In the genomic region with DNA sequence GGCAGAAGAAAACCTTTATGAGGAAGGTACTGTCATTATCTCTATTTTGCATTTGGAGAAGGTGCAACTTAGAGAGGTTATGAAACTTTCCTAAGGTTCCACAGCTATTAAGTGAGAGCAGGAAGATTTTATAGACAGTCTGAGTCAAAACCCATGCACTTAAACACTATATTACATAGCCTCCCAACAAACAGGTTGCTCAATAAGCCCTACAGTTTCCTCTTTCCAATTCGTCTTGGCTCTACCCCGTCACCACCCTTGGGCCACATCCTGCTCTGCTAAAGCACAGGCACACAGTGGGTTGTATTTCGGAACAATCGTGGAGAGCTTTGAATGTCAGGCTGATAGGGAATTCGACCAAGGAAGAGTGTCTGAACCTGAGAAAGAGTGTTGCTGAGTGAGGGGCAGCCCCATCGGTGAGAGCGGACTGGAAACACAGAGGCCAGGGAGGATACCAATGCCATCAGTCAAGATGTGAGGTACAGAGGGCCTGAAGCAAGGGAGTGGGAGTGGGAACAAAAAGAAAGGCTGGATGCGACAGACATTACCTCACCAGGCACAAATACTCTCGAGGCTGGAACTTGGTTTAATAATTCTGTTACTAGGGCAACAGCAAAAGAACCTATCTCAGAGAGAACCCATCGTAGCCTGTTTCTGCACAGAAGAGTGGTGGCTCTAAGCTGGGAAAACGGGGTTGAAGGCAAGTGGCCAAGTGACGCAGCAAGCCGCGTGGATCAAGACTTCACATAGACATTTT, we compare ENCODE assay signal across 19 cellular contexts. TPM values are rescaled to one million over a fixed set of nuclear protein-coding genes. Genes with fewer than 3 reads are reported as not detected.
A peak's percentile ranks its signal among the peaks of the same experiment; 100 is the strongest.
DNase-seq lines count a peak whose midpoint lies in the region; ATAC-seq and TF ChIP-seq lines count a peak whose summit lies in the region.
"Had no signal": no experiment of that assay in that cellular context is flagged by ENCODE, and none has a peak within 500 bp of the region (broad histone marks: within the 10 kb centered on the region; RNA-seq: fewer than 3 reads in every experiment).

No MANE protein-coding gene starts in this region.

- no peak overlapping the region for H2AFZ ChIP-seq in H9 (ENCODE audit: low read length)

- H3K23me2 ChIP-seq in H9 (ENCODE audit: insufficient read length, low read depth, low read length, poor library complexity, severe bottlenecking), result no peaks in the 10 kb centered on the region

- no peaks in the 10 kb centered on the region for H3K36me3 ChIP-seq in tibial artery
- H3K36me3 ChIP-seq: SJCRH30 had no signal

- H3K9me3 Mint-ChIP-seq in stimulated activated naive CD8-positive, alpha-beta T cell treated with anti-CD3 and anti-CD28 coated beads, Interleukin-15, amount 100 ng/mL, for 72 hours, result no peaks in the 10 kb centered on the region
- H3K9me3 Mint-ChIP-seq in H9, result no peaks in the 10 kb centered on the region
- H3K9me3 Mint-ChIP-seq: CD8-positive, alpha-beta T cell had no signal

- peak; percentile 61 for ATAC-seq in stimulated activated naive CD8-positive, alpha-beta T cell treated with anti-CD3 and anti-CD28 coated beads, Interleukin-15, amount 100 ng/mL, for 72 hours
- ATAC-seq in stimulated activated naive CD8-positive, alpha-beta T cell treated with anti-CD3 and anti-CD28 coated beads, Interleukin-15, Interleukin-2, amounts not matched to agents 100 U/mL and 50 U/mL, for 24 hours, result no peak
- ATAC-seq in HG02798 (IDR thresholded peaks at IDR 0.05; ENCODE audit: poor library complexity, unreplicated experiment), result no peak
- ATAC-seq: CD8-positive, alpha-beta T cell had no signal

- H3K4me1 ChIP-seq in tibial artery (peaks cover 0 to 24% (median 10%) of the 10 kb centered on the region in 4 donors), H9 (ENCODE audit: insufficient read depth, low read length) (no peaks in the 10 kb centered on the region)

- H3K27ac ChIP-seq in cingulate gyrus (ENCODE audit: low read depth, low read length) (peak overlapping the region; percentile 39), tibial artery (no peak overlapping the region), H9 (ENCODE audit: insufficient read length, low read depth, low read length) (no peak overlapping the region)
- H3K27ac ChIP-seq: SJCRH30 had no signal

- H4K8ac ChIP-seq in H9 (replicated peaks; ENCODE audit: insufficient read length, low read depth, low read length), result no peak overlapping the region

- WGBS in H9 (ENCODE audit: extremely low coverage, insufficient read length, low lambda C conversion rate), result no CpG with 5 or more reads among the region's 14 CpGs

- no peak overlapping the region for H2BK12ac ChIP-seq in H9 (ENCODE audit: insufficient read length, low read depth, low read length)

- no peak overlapping the region for H2AK5ac ChIP-seq in H9 (ENCODE audit: insufficient read length, low read length)

- no peaks in the 10 kb centered on the region for H3K79me1 ChIP-seq in H9 (ENCODE audit: insufficient read depth, low read depth, low read length, poor library complexity, severe bottlenecking)

- no peak overlapping the region for H3K9ac ChIP-seq in H9 (ENCODE audit: extremely low read depth, insufficient read length, low read length)

- no peak overlapping the region for H3K27ac Mint-ChIP-seq in stimulated activated naive CD8-positive, alpha-beta T cell treated with anti-CD3 and anti-CD28 coated beads, Interleukin-15, amount 100 ng/mL, for 72 hours
- no peak overlapping the region for H3K27ac Mint-ChIP-seq in H9
- H3K27ac Mint-ChIP-seq: B cell; CD8-positive, alpha-beta T cell had no signal

- no peak overlapping the region for H2BK20ac ChIP-seq in H9 (ENCODE audit: low read depth, low read length, poor library complexity, severe bottlenecking)

- H3K56ac ChIP-seq in H9 (ENCODE audit: insufficient read length, low read depth, low read length), result no peak overlapping the region

- no peak overlapping the region for H4K5ac ChIP-seq in H9 (ENCODE audit: insufficient read length, low read depth, low read length)

- H3K79me2 ChIP-seq in H9 (ENCODE audit: insufficient read depth, low read length), result no peaks in the 10 kb centered on the region

- H2BK5ac ChIP-seq in H9 (ENCODE audit: insufficient read length, low read length), result no peak overlapping the region

- H2BK15ac ChIP-seq in H9 (ENCODE audit: low read depth, low read length), result no peak overlapping the region

- no peak overlapping the region for H3K4me3 ChIP-seq in tibial artery
- H3K4me3 ChIP-seq: SJCRH30 had no signal

- H3K4me1 Mint-ChIP-seq in stimulated activated naive CD8-positive, alpha-beta T cell treated with anti-CD3 and anti-CD28 coated beads, Interleukin-15, amount 100 ng/mL, for 72 hours, result peaks cover 7% of the 10 kb centered on the region
- H3K4me1 Mint-ChIP-seq in H9, result peaks cover 3 to 4% of the 10 kb centered on the region in 2 experiments; a peak in 2 of 4 replicates
- H3K4me1 Mint-ChIP-seq: B cell had no signal

- no peak overlapping the region for H3K18ac ChIP-seq in H9 (ENCODE audit: insufficient read length, low read depth, low read length)

- no peaks in the 10 kb centered on the region for H4K20me1 ChIP-seq in H9 (ENCODE audit: control insufficient read depth, insufficient read depth, insufficient read length)

- no peak overlapping the region for H4K91ac ChIP-seq in H9 (ENCODE audit: insufficient read length, low read depth, low read length)

- no peaks in the 10 kb centered on the region for H3K27me3 ChIP-seq in tibial artery
- peaks cover 1% of the 10 kb centered on the region; the same call in 1 of the 2 replicates for H3K27me3 ChIP-seq in H9 (ENCODE audit: insufficient read depth, low read length)
- H3K27me3 ChIP-seq: SJCRH30 had no signal

- peaks cover 43% of the 10 kb centered on the region for H3K27me3 Mint-ChIP-seq in stimulated activated naive CD8-positive, alpha-beta T cell treated with anti-CD3 and anti-CD28 coated beads, Interleukin-15, amount 100 ng/mL, for 72 hours
- peaks cover 24% of the 10 kb centered on the region for H3K27me3 Mint-ChIP-seq in H9 (ENCODE audit: low read depth)

- DNase-seq in stimulated activated naive CD8-positive, alpha-beta T cell treated with anti-CD3 and anti-CD28 coated beads, Interleukin-15, amount 100 ng/mL, for 72 hours, result no peak
- DNase-seq in stimulated activated naive CD8-positive, alpha-beta T cell treated with anti-CD3 and anti-CD28 coated beads, Interleukin-15, Interleukin-2, amounts not matched to agents 100 U/mL and 50 U/mL, for 24 hours, result no peak
- DNase-seq in NOMO-1 treated with DMSO at 0.1 percent for 48 hours (lab: John Stamatoyannopoulos, UW; ENCODE audit: unreplicated experiment) (peak; percentile 99), tibial artery (no peak), H9 (no peak)
- no peak for DNase-seq in activated CD4-positive, alpha-beta T cell treated with anti-CD3 and anti-CD28 coated beads for 1 hour
- DNase-seq: CD8-positive, alpha-beta T cell; GOT3; NCI-H146; NCI-H2081 treated with DMSO at 0.1 percent for 48 hours; NCI-H446; NCI-H774 had no signal

- H3K9me3 ChIP-seq in tibial artery (no peaks in the 10 kb centered on the region), H9 (ENCODE audit: control insufficient read depth, low read depth, low read length) (no peaks in the 10 kb centered on the region)
- H3K9me3 ChIP-seq: SJCRH30 had no signal

- no peak overlapping the region for H3K14ac ChIP-seq in H9 (ENCODE audit: insufficient read depth, low read length)

- H3K4me2 ChIP-seq in H9 (ENCODE audit: insufficient read depth, insufficient read length, low read length), result no peak overlapping the region

- H3K36me3 Mint-ChIP-seq in H9 (ENCODE audit: insufficient read depth in 1 of 3, low read depth in 3 of 3), result no peaks in the 10 kb centered on the region
- H3K36me3 Mint-ChIP-seq: CD8-positive, alpha-beta T cell had no signal

- no peak overlapping the region for H2BK120ac ChIP-seq in H9 (ENCODE audit: low read depth, low read length, poor library complexity, severe bottlenecking)

- no peak overlapping the region for H3K4me3 Mint-ChIP-seq in stimulated activated naive CD8-positive, alpha-beta T cell treated with anti-CD3 and anti-CD28 coated beads, Interleukin-15, amount 100 ng/mL, for 72 hours
- no peak overlapping the region for H3K4me3 Mint-ChIP-seq in H9
- H3K4me3 Mint-ChIP-seq: B cell; CD8-positive, alpha-beta T cell had no signal

- intact Hi-C loops in tibial artery (cut with DNase I; ENCODE audit: low total_unique reads), result no loop called here

- H3K23ac ChIP-seq in H9 (ENCODE audit: insufficient read length, low read depth, low read length), result no peak overlapping the region

- no peak overlapping the region for H3T11ph ChIP-seq in H9 (ENCODE audit: low read length)

- TF ChIP-seq CTCF in tibial artery (IDR thresholded peaks at IDR 0.05) (no peak), H9 (conservative IDR thresholded peaks at IDR 0.05) (no peak)

- H3K4ac ChIP-seq in H9 (ENCODE audit: low read depth, low read length), result no peak overlapping the region

RNA-seq across cellular contexts. Expression of a gene that starts 6.3 kb away (rescaled TPM):
- not detected in 2 replicates for total RNA-seq in H9 (2021)
- total RNA-seq: B cell; CD8-positive, alpha-beta T cell; Daoy; OCI-LY7; RPMI7951; SJCRH30 had no signal
